Comparison of ENCODE assay signal across 21 cellular contexts in the genomic region with DNA sequence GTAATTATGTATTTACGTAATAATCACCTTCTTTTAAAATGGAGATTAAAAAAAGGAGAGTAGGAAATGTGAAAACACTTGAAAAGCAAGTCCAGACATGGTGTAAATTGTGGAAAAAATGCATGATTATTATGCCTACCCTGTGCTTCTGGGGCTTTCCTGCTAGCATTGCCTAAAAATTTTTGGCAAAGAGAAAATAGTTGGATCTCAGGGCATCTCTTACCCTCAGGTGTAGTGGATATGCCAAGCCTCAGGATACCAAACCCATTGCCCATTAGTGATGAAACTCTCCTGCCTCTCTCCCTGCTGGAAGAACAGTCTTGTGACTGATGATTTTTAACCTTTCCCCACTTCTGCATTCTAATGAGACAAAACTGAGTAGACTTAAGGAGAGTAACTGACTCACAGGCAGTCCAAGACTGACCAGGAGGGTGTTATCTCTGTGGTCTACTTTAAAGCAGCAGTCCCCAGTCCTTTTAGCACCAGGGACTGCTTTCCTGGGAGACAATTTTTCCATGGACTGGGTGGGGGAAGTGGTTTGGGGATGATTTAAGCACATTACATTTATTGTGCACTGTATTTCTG.
DNase-seq lines count a peak whose midpoint lies in the region; ATAC-seq, FAIRE-seq and TF ChIP-seq lines count a peak whose summit lies in the region.
"Had no signal": no experiment of that assay in that cellular context is flagged by ENCODE, and none has a peak within 500 bp of the region (broad histone marks: within the 10 kb centered on the region; RNA-seq: fewer than 3 reads in every experiment).

No MANE protein-coding gene starts in this region.

- TF ChIP-seq CTCF in PC-3 (conservative IDR thresholded peaks at IDR 0.05; ENCODE audit: low read depth, low read length) (no peak), bronchial epithelial cell (IDR thresholded peaks at IDR 0.05; ENCODE audit: insufficient read depth, low read length, severe bottlenecking) (no peak)

- WGBS in mesenchymal stem cell: 100% methylated on average over 1 of the region's 1 CpG

- no peak overlapping the region for H2BK120ac ChIP-seq in mesenchymal stem cell (ENCODE audit: low read depth, low read length)

- H3K27me3 ChIP-seq in PC-3 (ENCODE audit: low read length) (no peaks in the 10 kb centered on the region), bronchial epithelial cell (ENCODE audit: control insufficient read depth, insufficient read depth, low read length) (no peaks in the 10 kb centered on the region), mesenchymal stem cell (ENCODE audit: control insufficient read depth in 1 of 2, insufficient read depth in 1 of 2, low read length in 2 of 2) (no peaks in the 10 kb centered on the region)
- H3K27me3 ChIP-seq: BE2C had no signal

- no peaks in the 10 kb centered on the region for H3K36me3 ChIP-seq in PC-3 (ENCODE audit: low read depth, low read length)
- no peaks in the 10 kb centered on the region for H3K36me3 ChIP-seq in bronchial epithelial cell (ENCODE audit: control insufficient read depth, insufficient read depth, low read length)
- H3K36me3 ChIP-seq in mesenchymal stem cell (ENCODE audit: control insufficient read depth in 1 of 2, insufficient read depth in 2 of 2, low read depth in 1 of 2, low read length in 2 of 2): no peaks in the 10 kb centered on the region
- H3K36me3 ChIP-seq: BE2C had no signal

- H3K79me1 ChIP-seq in mesenchymal stem cell (replicated peaks; ENCODE audit: low read length, poor library complexity, severe bottlenecking): no peaks in the 10 kb centered on the region

- no peak overlapping the region for H2BK5ac ChIP-seq in mesenchymal stem cell (ENCODE audit: low read depth, low read length, poor library complexity, severe bottlenecking)

- H3K9me2 ChIP-seq in PC-3 (replicated peaks; ENCODE audit: low read length): no peaks in the 10 kb centered on the region

- H3K4me2 ChIP-seq in PC-3 (ENCODE audit: low read length) (no peak overlapping the region), mesenchymal stem cell (ENCODE audit: low read length, poor library complexity, severe bottlenecking) (no peak overlapping the region)

- intact Hi-C loops in PC-3 (cut with micrococcal nuclease): no loop called here

- no peak overlapping the region for H3K14ac ChIP-seq in mesenchymal stem cell (ENCODE audit: low read length in 2 of 2)

- H3K9me3 ChIP-seq in PC-3 (ENCODE audit: low read length) (no peaks in the 10 kb centered on the region), mesenchymal stem cell (ENCODE audit: control insufficient read depth, low read length) (no peaks in the 10 kb centered on the region)
- H3K9me3 ChIP-seq: BE2C had no signal

- no peaks in the 10 kb centered on the region for H3K79me2 ChIP-seq in PC-3 (ENCODE audit: low read length)

- no peak overlapping the region for H2AK5ac ChIP-seq in mesenchymal stem cell (ENCODE audit: low read length, severe bottlenecking)

- no peak overlapping the region for H3K9ac ChIP-seq in PC-3 (ENCODE audit: low read length)
- no peak overlapping the region for H3K9ac ChIP-seq in mesenchymal stem cell (ENCODE audit: low read length)

- no peaks in the 10 kb centered on the region for H3F3A ChIP-seq in PC-3 (ENCODE audit: low read length, unreplicated experiment)

- H3K4me3 ChIP-seq in PC-3 (ENCODE audit: low read length) (no peak overlapping the region), bronchial epithelial cell (ENCODE audit: low read depth, low read length) (no peak overlapping the region), mesenchymal stem cell (ENCODE audit: insufficient read depth in 1 of 2, low read depth in 1 of 2, low read length in 2 of 2) (no peak overlapping the region)

- DNase-seq in HT1080 (ENCODE audit: low read depth) (peak; percentile 8), PC-3 (peak; percentile 20), bronchial epithelial cell (ENCODE audit: low read depth) (peak; percentile 67), mesenchymal stem cell (peak; percentile 18), SHP77 (lab: John Stamatoyannopoulos, UW) (no peak), NCI-H748 (lab: John Stamatoyannopoulos, UW; ENCODE audit: unreplicated experiment) (no peak), amniotic stem cell (lab: John Stamatoyannopoulos, UW) (no peak)
- DNase-seq: BE2C; Calu3; CD4-positive, alpha-beta T cell; DMS53; H7; KBM-7; NCI-H1092; NCI-H1694 treated with DMSO at 0.1 percent for 48 hours; NCI-H446; NCI-H748 treated with DMSO at 0.1 percent for 48 hours; Right ventricle myocardium superior; T-helper 1 cell had no signal

- H3K23ac ChIP-seq in mesenchymal stem cell (ENCODE audit: low read length in 2 of 2): no peak overlapping the region

- no peak overlapping the region for H2BK15ac ChIP-seq in mesenchymal stem cell (ENCODE audit: low read depth, poor library complexity, severe bottlenecking)

- BruUV-seq in PC-3 (replicated peaks; lab: Mats Ljungman, UMichigan): no TSS peak

- H3K4ac ChIP-seq in mesenchymal stem cell (ENCODE audit: low read depth in 1 of 2, low read length in 2 of 2): no peak overlapping the region

- H4K91ac ChIP-seq in mesenchymal stem cell (ENCODE audit: low read length): no peak overlapping the region

- CTCF ChIA-PET in PC-3 (lab: Charles Lee): no interaction called here

- FAIRE-seq in bronchial epithelial cell (lab: Jason Lieb, UNC): no peak

- H3K27ac ChIP-seq in PC-3 (ENCODE audit: low read length) (no peak overlapping the region), mesenchymal stem cell (ENCODE audit: low read length, poor library complexity, severe bottlenecking) (no peak overlapping the region)
- H3K27ac ChIP-seq: HL-60 had no signal

- POLR2A ChIA-PET in PC-3 (lab: Charles Lee; ENCODE audit: unreplicated experiment): no interaction called here

- H4K8ac ChIP-seq in mesenchymal stem cell (ENCODE audit: low read length): no peak overlapping the region

- no peak overlapping the region for H2AFZ ChIP-seq in PC-3 (ENCODE audit: low read length)
- H2AFZ ChIP-seq in mesenchymal stem cell (ENCODE audit: low read depth, low read length): no peak overlapping the region

- no peaks in the 10 kb centered on the region for H4K20me1 ChIP-seq in PC-3 (ENCODE audit: low read length)

- H2BK12ac ChIP-seq in mesenchymal stem cell (ENCODE audit: low read length in 2 of 2): no peak overlapping the region

- H3K18ac ChIP-seq in mesenchymal stem cell (ENCODE audit: low read depth in 1 of 2, low read length in 2 of 2): no peak overlapping the region

- ATAC-seq in PC-3: no peak
- ATAC-seq: SK-N-SH treated with all-trans-retinoic acid at 6 μM for 48 hours had no signal

- H3K4me1 ChIP-seq in PC-3 (ENCODE audit: insufficient read depth, low read length) (peaks cover 17% of the 10 kb centered on the region), mesenchymal stem cell (ENCODE audit: control insufficient read depth, insufficient read depth, low read depth, low read length) (peaks cover 1% of the 10 kb centered on the region)

Comparison
In these comparisons a context has a peak if more than half of its experiments do, and no peak if none do; other contexts are left out.
1. DNase-seq: peak in HT1080 (single experiment), PC-3 (single experiment), bronchial epithelial cell (single experiment) and mesenchymal stem cell (single experiment); none in SHP77 (0 of 2), NCI-H748 (single experiment) and amniotic stem cell (single experiment).